In genomic region chr1:21647431-21648373, GRCh38 we compare ENCODE assay signal across 9 cellular contexts. TPM values are rescaled to one million over a fixed set of nuclear protein-coding genes. Genes with fewer than 3 reads are reported as not detected.
A peak's percentile ranks its signal among the peaks of the same experiment; 100 is the strongest.
DNase-seq lines count a peak whose midpoint lies in the region; ATAC-seq, FAIRE-seq and TF ChIP-seq lines count a peak whose summit lies in the region.
"Had no signal": no experiment of that assay in that cellular context is flagged by ENCODE, and none has a peak within 500 bp of the region (broad histone marks: within the 10 kb centered on the region; RNA-seq: fewer than 3 reads in every experiment).

No MANE protein-coding gene starts in this region.

- no TSS peak for BruUV-seq in Caco-2 (replicated peaks; lab: Mats Ljungman, UMichigan)

- H3K27ac Mint-ChIP-seq in Caco-2 (ENCODE audit: unreplicated experiment) = no peak overlapping the region
- no peak overlapping the region for H3K27ac Mint-ChIP-seq in activated CD8-positive, alpha-beta T cell treated with anti-CD3 and anti-CD28 coated beads, Interleukin-2, amount 10 ng/mL, durations not matched to agents 7 days and 5 days
- H3K27ac Mint-ChIP-seq: naive thymus-derived CD8-positive, alpha-beta T cell had no signal

- no peak overlapping the region for H2AFZ ChIP-seq in keratinocyte (ENCODE audit: control insufficient read depth, low read length)

- POLR2A ChIA-PET in Caco-2 (lab: Charles Lee) = no interaction called here
- POLR2A ChIA-PET in activated CD8-positive, alpha-beta T cell treated with anti-CD3 and anti-CD28 coated beads, Interleukin-2, amount 10 ng/mL, durations not matched to agents 7 days and 5 days (lab: Charles Lee) = no interaction called here

- CTCF ChIA-PET in Caco-2 (lab: Charles Lee) = no interaction called here
- CTCF ChIA-PET in activated CD8-positive, alpha-beta T cell treated with anti-CD3 and anti-CD28 coated beads, Interleukin-2, amount 10 ng/mL, durations not matched to agents 7 days and 5 days (lab: Charles Lee) = no interaction called here

- TF ChIP-seq CTCF in Caco-2 (IDR thresholded peaks at IDR 0.05; ENCODE audit: insufficient read depth in 1 of 2, low read depth in 1 of 2, low read length in 1 of 2, severe bottlenecking in 1 of 2, unreplicated experiment in 1 of 2) (no peak), keratinocyte (optimal IDR thresholded peaks at IDR 0.05 in 1 of 3, IDR thresholded peaks at IDR 0.05 in 1 of 3, conservative IDR thresholded peaks at IDR 0.05 in 1 of 3; ENCODE audit: extremely low read depth in 1 of 3, insufficient read depth in 2 of 3, low read length in 3 of 3) (no peak), coronary artery (IDR thresholded peaks at IDR 0.05) (no peak), omental fat pad (IDR thresholded peaks at IDR 0.05) (no peak)

- H3K4me1 Mint-ChIP-seq in Caco-2 (ENCODE audit: low read depth, unreplicated experiment) = peaks cover 5% of the 10 kb centered on the region
- peaks cover 15% of the 10 kb centered on the region for H3K4me1 Mint-ChIP-seq in activated CD8-positive, alpha-beta T cell treated with anti-CD3 and anti-CD28 coated beads, Interleukin-2, amount 10 ng/mL, durations not matched to agents 7 days and 5 days (ENCODE audit: low read depth)

- no peak overlapping the region for H3K4me3 ChIP-seq in Caco-2 (ENCODE audit: low read depth, low read length)
- H3K4me3 ChIP-seq in keratinocyte (ENCODE audit: control insufficient read depth in 2 of 3, extremely low read depth in 1 of 3, insufficient read depth in 2 of 3, low read depth in 1 of 3, low read length in 3 of 3) = no peak overlapping the region
- no peak overlapping the region for H3K4me3 ChIP-seq in coronary artery

- H3K27ac ChIP-seq in keratinocyte (ENCODE audit: control insufficient read depth, insufficient read depth, low read length) (no peak overlapping the region), coronary artery (no peak overlapping the region)

- H3K4me1 ChIP-seq in Caco-2 = peaks cover 2% of the 10 kb centered on the region; the same call in 1 of the 2 replicates
- peaks cover 7% of the 10 kb centered on the region for H3K4me1 ChIP-seq in keratinocyte (ENCODE audit: control insufficient read depth, extremely low read depth, insufficient read depth, low read length)

- FAIRE-seq in keratinocyte (lab: Jason Lieb, UNC) = peak; percentile 5

- no peak overlapping the region for H3K4me2 ChIP-seq in keratinocyte (ENCODE audit: control insufficient read depth, extremely low read depth, insufficient read depth, low read depth, low read length)

- H3K36me3 Mint-ChIP-seq in Caco-2 (ENCODE audit: insufficient read depth, unreplicated experiment) = no peaks in the 10 kb centered on the region
- H3K36me3 Mint-ChIP-seq in activated CD8-positive, alpha-beta T cell treated with anti-CD3 and anti-CD28 coated beads, Interleukin-2, amount 10 ng/mL, durations not matched to agents 7 days and 5 days (ENCODE audit: low read depth) = no peaks in the 10 kb centered on the region

- no peak overlapping the region for H3K9ac ChIP-seq in keratinocyte (ENCODE audit: control insufficient read depth, extremely low read depth, insufficient read depth, low read length)

- H3K36me3 ChIP-seq in Caco-2 (ENCODE audit: control insufficient read depth, insufficient read depth, low read length) (no peaks in the 10 kb centered on the region), keratinocyte (ENCODE audit: control insufficient read depth in 2 of 2, extremely low read depth in 1 of 2, insufficient read depth in 2 of 2, low read length in 2 of 2) (no peaks in the 10 kb centered on the region)

- DNase-seq in Caco-2 (peak; percentile 72 to 74), HT1080 (ENCODE audit: low read depth) (peak; percentile 56), keratinocyte (ENCODE audit: low read depth, low spot score) (no peak), coronary artery (ENCODE audit: low spot score) (no peak), omental fat pad (ENCODE audit: low spot score) (no peak)
- peak; percentile 66 for DNase-seq in activated CD8-positive, alpha-beta T cell treated with anti-CD3 and anti-CD28 coated beads, Interleukin-2, amount 10 ng/mL, durations not matched to agents 7 days and 5 days

- H3K4me3 Mint-ChIP-seq in Caco-2 (ENCODE audit: unreplicated experiment) = no peak overlapping the region
- H3K4me3 Mint-ChIP-seq in activated CD8-positive, alpha-beta T cell treated with anti-CD3 and anti-CD28 coated beads, Interleukin-2, amount 10 ng/mL, durations not matched to agents 7 days and 5 days = no peak overlapping the region

- no peaks in the 10 kb centered on the region for H3K9me1 ChIP-seq in keratinocyte (ENCODE audit: control insufficient read depth, extremely low read depth, insufficient read depth, low read length)

- dilution Hi-C loops in keratinocyte (cut with MboI; ENCODE audit: extremely low pct_ligation_motif_present, low sequenced_read_pairs) = no loop called here

- no peaks in the 10 kb centered on the region for H3K9me3 Mint-ChIP-seq in Caco-2 (ENCODE audit: unreplicated experiment)
- H3K9me3 Mint-ChIP-seq in activated CD8-positive, alpha-beta T cell treated with anti-CD3 and anti-CD28 coated beads, Interleukin-2, amount 10 ng/mL, durations not matched to agents 7 days and 5 days (ENCODE audit: insufficient read depth) = no peaks in the 10 kb centered on the region

- H3K9me3 ChIP-seq in Caco-2 = no peaks in the 10 kb centered on the region
- no peaks in the 10 kb centered on the region for H3K9me3 ChIP-seq in keratinocyte (ENCODE audit: control insufficient read depth, low read depth, low read length)

- ATAC-seq in activated CD8-positive, alpha-beta T cell treated with anti-CD3 and anti-CD28 coated beads, Interleukin-2, amount 10 ng/mL, durations not matched to agents 7 days and 5 days = peak; percentile 34
- ATAC-seq in GM21737 (IDR thresholded peaks at IDR 0.05; ENCODE audit: unreplicated experiment) (no peak), HG03342 (IDR thresholded peaks at IDR 0.05; ENCODE audit: unreplicated experiment) (no peak), omental fat pad (ENCODE audit: low FRiP score) (no peak)
- ATAC-seq: naive thymus-derived CD8-positive, alpha-beta T cell had no signal

- no peaks in the 10 kb centered on the region for H3K79me2 ChIP-seq in keratinocyte (ENCODE audit: control insufficient read depth, insufficient read depth, low read length)

- H4K20me1 ChIP-seq in keratinocyte (ENCODE audit: control insufficient read depth, extremely low read depth, insufficient read depth, low read length) = no peaks in the 10 kb centered on the region

- intact Hi-C loops in Caco-2 (cut with micrococcal nuclease; ENCODE audit: unreplicated experiment) = no loop called here

- H3K27me3 ChIP-seq in Caco-2 (replicated peaks; ENCODE audit: control insufficient read depth, insufficient read depth, low read length) = no peaks in the 10 kb centered on the region; the same call in 1 of the 2 replicates
- peaks cover 20% of the 10 kb centered on the region for H3K27me3 ChIP-seq in keratinocyte (ENCODE audit: control insufficient read depth, extremely low read depth, insufficient read depth, low read length)

- H3K27me3 Mint-ChIP-seq in Caco-2 (ENCODE audit: insufficient read depth, unreplicated experiment) = no peaks in the 10 kb centered on the region
- H3K27me3 Mint-ChIP-seq in activated CD8-positive, alpha-beta T cell treated with anti-CD3 and anti-CD28 coated beads, Interleukin-2, amount 10 ng/mL, durations not matched to agents 7 days and 5 days (ENCODE audit: low read depth) = peaks cover 21% of the 10 kb centered on the region

RNA-seq across cellular contexts. Expression of gene RAP1GAP, which starts 21.5 kb away (rescaled TPM):
- total RNA-seq in Caco-2 (2022) = 7.2 and 9.3 TPM in 2 replicates
- total RNA-seq in HT1080 (2014; rRNA removed; shearing (Covaris generic)) = 0.03 and 0.19 TPM in 2 replicates
- 0.02 and 0.33 TPM in 2 replicates for polyA plus RNA-seq in HT1080 (2015; cell fraction: cytosol; rRNA removed)
- polyA plus RNA-seq in HT1080 (2015; cell fraction: nucleus; rRNA removed) = 0.14 and 0.17 TPM in 2 replicates
- under 1 TPM in 1 of 2 experiments, not detected in 1; 0.13 TPM for total RNA-seq in activated CD8-positive, alpha-beta T cell treated with anti-CD3 and anti-CD28 coated beads, Interleukin-2, amount 10 ng/mL, durations not matched to agents 7 days and 5 days
- 0.95 to 1.6 TPM (median 1.1 TPM) in 3 replicates for polyA plus RNA-seq in keratinocyte
- 2.8 TPM for polyA plus RNA-seq in keratinocyte (2011; ENCODE audit: low read depth)
- polyA plus RNA-seq in keratinocyte (2011; cell fraction: cytosol; rRNA removed) = 1.5 TPM in 2 replicates
- 1.4 and 1.9 TPM in 2 replicates for polyA plus RNA-seq in keratinocyte (2011; cell fraction: nucleus; rRNA removed)
- polyA plus RNA-seq in keratinocyte (2012; ENCODE audit: low replicate concordance) = 1.1 and 4.3 TPM in 2 replicates
- polyA minus RNA-seq in keratinocyte = 1.9 to 3.3 TPM (median 2.1 TPM) in 3 replicates
- polyA minus RNA-seq in keratinocyte (2011; cell fraction: cytosol; rRNA and poly(A)+ RNA removed) = 2.7 TPM
- polyA minus RNA-seq in keratinocyte (2011; cell fraction: nucleus; rRNA and poly(A)+ RNA removed) = 0.74 and 1.2 TPM in 2 replicates
- total RNA-seq in omental fat pad = under 1 TPM in 3 of 4 donors, not detected in 1; 0.36 to 0.74 (median 0.38) TPM
- polyA plus RNA-seq: naive thymus-derived CD8-positive, alpha-beta T cell had no signal

Comparison
In these comparisons a context has a peak if more than half of its experiments do, and no peak if none do; other contexts are left out.
1. DNase-seq: peak in Caco-2 (2 of 2), HT1080 (single experiment) and activated CD8-positive, alpha-beta T cell treated with anti-CD3 and anti-CD28 coated beads, Interleukin-2, amount 10 ng/mL, durations not matched to agents 7 days and 5 days (single experiment); none in keratinocyte (single experiment), coronary artery (single experiment) and omental fat pad (single experiment).